ENCODE assay signal across 10 cellular contexts in the genomic region with DNA sequence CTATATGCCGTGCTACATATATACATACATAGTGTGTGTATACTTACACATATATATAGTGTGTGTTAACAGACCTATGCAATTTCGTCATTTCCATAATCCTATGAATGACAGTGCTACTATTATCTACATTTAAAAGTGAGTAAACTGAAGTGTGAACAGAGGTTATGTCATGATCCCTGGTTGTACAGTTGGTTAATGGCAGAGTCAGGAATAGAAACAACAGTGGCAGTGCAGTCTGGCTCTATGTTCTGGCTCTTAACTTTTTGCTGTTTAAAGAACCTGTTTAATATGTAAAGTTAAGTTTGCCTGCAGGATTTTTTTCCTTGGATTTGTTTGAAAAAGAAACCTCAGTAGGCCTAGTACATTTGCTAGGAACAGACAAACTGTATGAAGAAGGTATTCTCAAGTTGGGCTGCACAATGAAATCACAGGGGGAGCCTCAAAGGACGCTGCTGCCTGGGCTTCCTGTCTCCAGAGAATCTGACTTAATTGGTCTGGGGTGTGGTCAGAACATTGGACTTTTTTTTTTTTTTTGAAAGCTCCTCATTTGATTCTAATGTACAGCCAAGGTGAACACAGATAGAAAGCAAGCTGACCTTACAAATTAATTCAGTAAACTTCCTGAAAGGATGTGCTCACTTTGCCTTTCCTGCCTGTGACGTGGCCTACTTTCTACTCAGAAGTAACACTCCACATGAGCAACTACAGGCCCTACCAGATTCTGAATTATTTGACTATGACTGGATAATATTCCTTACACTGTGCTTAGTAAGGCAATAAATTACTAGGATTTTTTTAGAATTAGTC. TPM values are rescaled to one million over a fixed set of nuclear protein-coding genes. Genes with fewer than 3 reads are reported as not detected.
DNase-seq lines count a peak whose midpoint lies in the region; TF ChIP-seq lines count a peak whose summit lies in the region.
"Had no signal": no experiment of that assay in that cellular context is flagged by ENCODE, and none has a peak within 500 bp of the region (broad histone marks: within the 10 kb centered on the region; RNA-seq: fewer than 3 reads in every experiment).

No MANE protein-coding gene starts in this region.

- H3K79me2 ChIP-seq in GM23248 (ENCODE audit: insufficient read depth), result no peaks in the 10 kb centered on the region

- H3K27ac Mint-ChIP-seq in brain (peak overlapping the region in 4 of 5 experiments; percentile 19 to 80 (median 58)), mesothelial cell of epicardium (peak overlapping the region; percentile 66)

- BruUV-seq in A673 (replicated peaks; lab: Mats Ljungman, UMichigan), result no TSS peak

- intact Hi-C loops in A673 (cut with micrococcal nuclease; ENCODE audit: unreplicated experiment), result no loop called here

- H3K9me3 Mint-ChIP-seq in brain, result peaks cover 5 to 22% (median 13%) of the 10 kb centered on the region in 5 experiments
- peaks cover 15% of the 10 kb centered on the region for H3K9me3 Mint-ChIP-seq in mesothelial cell of epicardium

- peaks cover 25% of the 10 kb centered on the region; the same call in 1 of the 2 replicates for H3F3A ChIP-seq in GM23248 (ENCODE audit: insufficient read depth)

- H4K20me1 ChIP-seq in GM23248 (ENCODE audit: insufficient read depth), result no peaks in the 10 kb centered on the region

- DNase-seq in A673 (ENCODE audit: low spot score) (peak; percentile 55), GM23248 (peak; percentile 77), mesothelial cell of epicardium (ENCODE audit: low spot score in 2 of 2, unreplicated experiment in 2 of 2) (no peak), NCI-H526 treated with DMSO at 0.1 percent for 48 hours (lab: John Stamatoyannopoulos, UW) (no peak), foreskin melanocyte (no peak), NCI-H1048 (lab: John Stamatoyannopoulos, UW) (no peak), NCI-H2029 treated with DMSO at 0.1 percent for 48 hours (lab: John Stamatoyannopoulos, UW) (no peak)
- DNase-seq: lower lobe of right lung, NCI-H187 had no signal

- H3K36me3 ChIP-seq in A673 (ENCODE audit: insufficient read depth, low read length, poor library complexity, severe bottlenecking) (no peaks in the 10 kb centered on the region), GM23248 (ENCODE audit: low read depth) (no peaks in the 10 kb centered on the region)
- H3K36me3 ChIP-seq: lower lobe of right lung had no signal

- TF ChIP-seq CTCF in A673 (conservative IDR thresholded peaks at IDR 0.05; ENCODE audit: low read depth, low read length), result no peak
- TF ChIP-seq CTCF in brain (conservative IDR thresholded peaks at IDR 0.05), result no peak
- TF ChIP-seq CTCF in mesothelial cell of epicardium (IDR thresholded peaks at IDR 0.05; ENCODE audit: unreplicated experiment), result no peak

- H3K4me1 ChIP-seq in A673 (ENCODE audit: insufficient read depth, low read length, poor library complexity, severe bottlenecking), result peaks cover 21% of the 10 kb centered on the region
- H3K4me1 ChIP-seq in GM23248 (ENCODE audit: insufficient read depth), result peaks cover 25% of the 10 kb centered on the region

- WGBS in GM23248 (ENCODE audit: low coverage in 1 of 2, low lambda C conversion rate in 2 of 2, missing lambda C conversion rate in 2 of 2), 2 experiments, result 61% methylated on average over 4 of the region's 4 CpGs

- peak overlapping the region in 1 of 5 experiments; percentile 53 for H3K4me3 Mint-ChIP-seq in brain
- no peak overlapping the region for H3K4me3 Mint-ChIP-seq in mesothelial cell of epicardium

- H3K9me3 ChIP-seq in A673 (ENCODE audit: low read depth, low read length, poor library complexity, severe bottlenecking) (no peaks in the 10 kb centered on the region), GM23248 (ENCODE audit: low read depth) (no peaks in the 10 kb centered on the region)
- H3K9me3 ChIP-seq: lower lobe of right lung had no signal

- no peaks in the 10 kb centered on the region for H3K27me3 ChIP-seq in A673 (replicated peaks; ENCODE audit: insufficient read depth, low read depth, low read length, poor library complexity)
- H3K27me3 ChIP-seq in GM23248 (replicated peaks; ENCODE audit: insufficient read depth), result no peaks in the 10 kb centered on the region

- no peak overlapping the region for H3K4me3 ChIP-seq in A673 (ENCODE audit: low read depth, low read length, poor library complexity, severe bottlenecking)
- H3K4me3 ChIP-seq in GM23248, result no peak overlapping the region
- H3K4me3 ChIP-seq: lower lobe of right lung had no signal

- H3K9ac ChIP-seq in GM23248, result peak overlapping the region; percentile 38

- H3K4me2 ChIP-seq in GM23248 (ENCODE audit: unreplicated experiment), result peak overlapping the region; percentile 44

- H2AFZ ChIP-seq in GM23248, result peak overlapping the region; percentile 76

- CTCF ChIA-PET in A673 (lab: Charles Lee), result no interaction called here

- H3K4me1 Mint-ChIP-seq in brain (peaks cover 21% of the 10 kb centered on the region), mesothelial cell of epicardium (peaks cover 16% of the 10 kb centered on the region)

- POLR2A ChIA-PET in A673 (lab: Charles Lee; ENCODE audit: low non-redundant PET), result no interaction called here

- no peaks in the 10 kb centered on the region for H3K9me2 ChIP-seq in GM23248 (ENCODE audit: insufficient read depth)

- H3K36me3 Mint-ChIP-seq in brain, result peaks cover 17% of the 10 kb centered on the region
- H3K36me3 Mint-ChIP-seq in mesothelial cell of epicardium, result peaks cover 12% of the 10 kb centered on the region

- in situ Hi-C loops in GM23248 (cut with MboI), result no loop called here

- H3K27ac ChIP-seq in A673 (ENCODE audit: low read depth, low read length, poor library complexity, severe bottlenecking), result peak overlapping the region; percentile 40
- H3K27ac ChIP-seq in GM23248, result peak overlapping the region; percentile 38
- H3K27ac ChIP-seq: lower lobe of right lung had no signal

- no peaks in the 10 kb centered on the region for H3K27me3 Mint-ChIP-seq in brain
- no peaks in the 10 kb centered on the region for H3K27me3 Mint-ChIP-seq in mesothelial cell of epicardium (ENCODE audit: low read depth)

RNA-seq across cellular contexts. Expression of a gene that starts 29.4 kb away (rescaled TPM):
- total RNA-seq in A673 (2021) (6.8 and 10.4 TPM in 2 replicates), mesothelial cell of epicardium (35.4 to 41.5 TPM (median 35.4 TPM) in 3 replicates)
- total RNA-seq in GM23248 (2014; rRNA removed; shearing (Covaris generic)), result 12.8 and 14.4 TPM in 2 replicates
- polyA plus RNA-seq in GM23248 (2016; fragmentation: Nextera tagmentation; extraction: Ambion mirVana) (3.7 and 5.5 TPM in 2 replicates), brain (ENCODE audit: insufficient read depth, low read depth, low replicate concordance) (6.2 TPM)

Comparison
In these comparisons a context has a peak if more than half of its experiments do, and no peak if none do; other contexts are left out.
1. DNase-seq: peak in A673 (single experiment) and GM23248 (single experiment); none in mesothelial cell of epicardium (0 of 2), NCI-H526 treated with DMSO at 0.1 percent for 48 hours (single experiment), foreskin melanocyte (single experiment), NCI-H1048 (single experiment) and NCI-H2029 treated with DMSO at 0.1 percent for 48 hours (single experiment).